In genomic region chr1:247336390-247336789, GRCh38 we compare ENCODE assay signal across 21 cellular contexts. TPM values are rescaled to one million over a fixed set of nuclear protein-coding genes. Genes with fewer than 3 reads are reported as not detected.
DNase-seq lines count a peak whose midpoint lies in the region; ATAC-seq and TF ChIP-seq lines count a peak whose summit lies in the region.
"Had no signal": no experiment of that assay in that cellular context is flagged by ENCODE, and none has a peak within 500 bp of the region (broad histone marks: within the 10 kb centered on the region; RNA-seq: fewer than 3 reads in every experiment).

No MANE protein-coding gene starts in this region.

- H3K4me1 Mint-ChIP-seq in GM23338: peaks cover 52% of the 10 kb centered on the region

- H3K79me2 ChIP-seq in GM23338 (replicated peaks; ENCODE audit: insufficient read depth) (peaks cover 84% of the 10 kb centered on the region), osteoblast (ENCODE audit: insufficient read depth, low read length) (peaks cover 56% of the 10 kb centered on the region)

- no peaks in the 10 kb centered on the region for H3K9me2 ChIP-seq in GM23338 (ENCODE audit: insufficient read depth)

- H3K27ac ChIP-seq in GM23338 (ENCODE audit: low read depth): peak overlapping the region; percentile 69; the same call in 1 of the 2 replicates
- peak overlapping the region; percentile 45 for H3K27ac ChIP-seq in osteoblast (ENCODE audit: low read depth, low read length)
- H3K27ac ChIP-seq: SK-N-MC had no signal

- H2AFZ ChIP-seq in GM23338 (no peak overlapping the region), osteoblast (ENCODE audit: low read length) (no peak overlapping the region)

- H3K36me3 ChIP-seq in GM23338 (ENCODE audit: insufficient read depth): peaks cover 18% of the 10 kb centered on the region
- peaks cover 23% of the 10 kb centered on the region for H3K36me3 ChIP-seq in osteoblast (ENCODE audit: insufficient read depth, low read length)

- H3K4me3 ChIP-seq in GM23338 (peak overlapping the region; percentile 41; the same call in 1 of the 2 replicates), osteoblast (ENCODE audit: insufficient read depth, low read length) (no peak overlapping the region)
- H3K4me3 ChIP-seq: heart right ventricle, MG63 had no signal

- H3K4me1 ChIP-seq in GM23338 (ENCODE audit: insufficient read depth) (peaks cover 51% of the 10 kb centered on the region), osteoblast (ENCODE audit: insufficient read depth, low read length) (peaks cover 32% of the 10 kb centered on the region)

- H3K4me3 Mint-ChIP-seq in GM23338: peak overlapping the region; percentile 28; the same call in 2 of the 3 replicates
- H3K4me3 Mint-ChIP-seq: activated CD4-positive, alpha-beta T cell treated with anti-CD3 and anti-CD28 coated beads, Interleukin-2, amount 10 ng/mL, durations not matched to agents 24 days and 14 days; activated naive CD4-positive, alpha-beta T cell treated with anti-CD3 and anti-CD28 coated beads, Interleukin-2, amount 10 ng/mL, durations not matched to agents 7 days and 5 days; CD4-positive, alpha-beta T cell; mesothelial cell of epicardium; natural killer cell treated with Interleukin-12 subunit alpha and Interleukin-12 subunit beta and Interleukin-15 and Interleukin-18, amount 100 ng/mL, for 72 hours had no signal

- H3K36me3 Mint-ChIP-seq in GM23338 (ENCODE audit: low read depth): peaks cover 60% of the 10 kb centered on the region
- H3K36me3 Mint-ChIP-seq: activated naive CD4-positive, alpha-beta T cell treated with anti-CD3 and anti-CD28 coated beads, Interleukin-2, amount 10 ng/mL, durations not matched to agents 7 days and 5 days; natural killer cell treated with Interleukin-12 subunit alpha and Interleukin-12 subunit beta and Interleukin-15 and Interleukin-18, amount 100 ng/mL, for 72 hours had no signal

- peaks cover 17% of the 10 kb centered on the region for H3K27me3 Mint-ChIP-seq in GM23338 (ENCODE audit: insufficient read depth, low read depth, poor library complexity)
- H3K27me3 Mint-ChIP-seq: CD4-positive, alpha-beta T cell; natural killer cell treated with Interleukin-12 subunit alpha and Interleukin-12 subunit beta and Interleukin-15 and Interleukin-18, amount 100 ng/mL, for 72 hours had no signal

- ATAC-seq in GM23338 (no peak), HG03159 (IDR thresholded peaks at IDR 0.05; ENCODE audit: unreplicated experiment) (no peak), HG02884 (IDR thresholded peaks at IDR 0.05; ENCODE audit: unreplicated experiment) (no peak)
- ATAC-seq: left ventricle myocardium superior; natural killer cell treated with Interleukin-12 subunit alpha and Interleukin-12 subunit beta and Interleukin-15 and Interleukin-18, amount 100 ng/mL, for 72 hours had no signal

- DNase-seq in GM23338 (ENCODE audit: low spot score) (no peak), NCI-H2081 treated with DMSO at 0.1 percent for 48 hours (lab: John Stamatoyannopoulos, UW) (peak; percentile 77), SHP77 treated with DMSO at 0.1 percent for 48 hours (lab: John Stamatoyannopoulos, UW) (peak; percentile 78), osteoblast (ENCODE audit: insufficient read length, low spot score, missing footprints) (peak; percentile 61), NCI-H526 (lab: John Stamatoyannopoulos, UW) (no peak), LoVo (ENCODE audit: low spot score) (no peak)
- DNase-seq: activated CD4-positive, alpha-beta T cell treated with anti-CD3 and anti-CD28 coated beads, Interleukin-2, amount 10 ng/mL, durations not matched to agents 24 days and 14 days; activated naive CD4-positive, alpha-beta T cell treated with anti-CD3 and anti-CD28 coated beads, Interleukin-2, amount 10 ng/mL, durations not matched to agents 7 days and 5 days; CD4-positive, alpha-beta T cell; central memory CD4-positive, alpha-beta T cell; heart right ventricle; MG63; NCI-H1694; NCI-H2227 treated with DMSO at 0.1 percent for 48 hours; T-helper 2 cell had no signal

- no peaks in the 10 kb centered on the region; the same call in 1 of the 3 replicates for H3K9me3 Mint-ChIP-seq in GM23338
- H3K9me3 Mint-ChIP-seq: activated CD4-positive, alpha-beta T cell treated with anti-CD3 and anti-CD28 coated beads, Interleukin-2, amount 10 ng/mL, durations not matched to agents 24 days and 14 days; activated naive CD4-positive, alpha-beta T cell treated with anti-CD3 and anti-CD28 coated beads, Interleukin-2, amount 10 ng/mL, durations not matched to agents 7 days and 5 days; CD4-positive, alpha-beta T cell; mesothelial cell of epicardium; natural killer cell treated with Interleukin-12 subunit alpha and Interleukin-12 subunit beta and Interleukin-15 and Interleukin-18, amount 100 ng/mL, for 72 hours had no signal

- H3K4me2 ChIP-seq in GM23338: peak overlapping the region; percentile 96
- H3K4me2 ChIP-seq in osteoblast (ENCODE audit: insufficient read depth, low read length): no peak overlapping the region

- no peak overlapping the region; the same call in 1 of the 2 replicates for H3K27ac Mint-ChIP-seq in GM23338
- H3K27ac Mint-ChIP-seq: activated CD4-positive, alpha-beta T cell treated with anti-CD3 and anti-CD28 coated beads, Interleukin-2, amount 10 ng/mL, durations not matched to agents 24 days and 14 days; activated naive CD4-positive, alpha-beta T cell treated with anti-CD3 and anti-CD28 coated beads, Interleukin-2, amount 10 ng/mL, durations not matched to agents 7 days and 5 days; CD4-positive, alpha-beta T cell; natural killer cell treated with Interleukin-12 subunit alpha and Interleukin-12 subunit beta and Interleukin-15 and Interleukin-18, amount 100 ng/mL, for 72 hours had no signal

- no peaks in the 10 kb centered on the region for H3K9me3 ChIP-seq in osteoblast (ENCODE audit: low read depth, low read length)
- H3K9me3 ChIP-seq: heart right ventricle, MG63 had no signal

- peaks cover 63% of the 10 kb centered on the region for H4K20me1 ChIP-seq in GM23338 (replicated peaks; ENCODE audit: insufficient read depth)
- peaks cover 29% of the 10 kb centered on the region for H4K20me1 ChIP-seq in osteoblast (ENCODE audit: insufficient read depth, low read length)

- H3F3A ChIP-seq in GM23338 (replicated peaks; ENCODE audit: low read depth): no peaks in the 10 kb centered on the region

- TF ChIP-seq CTCF in GM23338 (conservative IDR thresholded peaks at IDR 0.05; ENCODE audit: low read depth in 2 of 2) (no peak), osteoblast (IDR thresholded peaks at IDR 0.05; ENCODE audit: extremely low read depth, low read depth, low read length) (no peak)

- H3K27me3 ChIP-seq in GM23338 (ENCODE audit: insufficient read depth) (no peaks in the 10 kb centered on the region; the same call in 1 of the 2 replicates), osteoblast (ENCODE audit: insufficient read depth, low read length) (no peaks in the 10 kb centered on the region)
- H3K27me3 ChIP-seq: heart right ventricle, MG63 had no signal

TF ChIP-seq in GM23338, 12 proteins besides CTCF, POLR2A, EP300 and RAD21:
- TF ChIP-seq EZH2 (IDR thresholded peaks at IDR 0.05; ENCODE audit: low read depth, unreplicated experiment) (no peak), NANOG (IDR thresholded peaks at IDR 0.05; ENCODE audit: borderline replicate concordance) (no peak), ZNF331 (CRISPR knock-in tag; IDR thresholded peaks at IDR 0.05; ENCODE audit: low read depth) (no peak), STAT1 (IDR thresholded peaks at IDR 0.05; ENCODE audit: unreplicated experiment) (no peak), JUNB (IDR thresholded peaks at IDR 0.05; ENCODE audit: unreplicated experiment) (no peak), ETS1 (IDR thresholded peaks at IDR 0.05) (no peak), REST (IDR thresholded peaks at IDR 0.05; ENCODE audit: unreplicated experiment) (no peak)

RNA-seq across cellular contexts. Expression of gene ZNF496, which starts 4.7 kb away (rescaled TPM):
- 102 and 127 TPM in 2 replicates for total RNA-seq in GM23338 (2014; rRNA removed; shearing (Covaris generic))
- polyA plus RNA-seq in GM23338 (2016; fragmentation: Nextera tagmentation; extraction: Ambion mirVana): 20.4 and 22.0 TPM in 2 replicates
- 27.7 and 29.3 TPM in 2 replicates for total RNA-seq in osteoblast

Comparison
In these comparisons a context has a peak if more than half of its experiments do, and no peak if none do; other contexts are left out.
1. DNase-seq: peak in NCI-H2081 treated with DMSO at 0.1 percent for 48 hours (single experiment), SHP77 treated with DMSO at 0.1 percent for 48 hours (single experiment) and osteoblast (single experiment); none in GM23338 (single experiment), NCI-H526 (0 of 2) and LoVo (single experiment).